Comparison of ENCODE assay signal across 9 cellular contexts in the genomic region with DNA sequence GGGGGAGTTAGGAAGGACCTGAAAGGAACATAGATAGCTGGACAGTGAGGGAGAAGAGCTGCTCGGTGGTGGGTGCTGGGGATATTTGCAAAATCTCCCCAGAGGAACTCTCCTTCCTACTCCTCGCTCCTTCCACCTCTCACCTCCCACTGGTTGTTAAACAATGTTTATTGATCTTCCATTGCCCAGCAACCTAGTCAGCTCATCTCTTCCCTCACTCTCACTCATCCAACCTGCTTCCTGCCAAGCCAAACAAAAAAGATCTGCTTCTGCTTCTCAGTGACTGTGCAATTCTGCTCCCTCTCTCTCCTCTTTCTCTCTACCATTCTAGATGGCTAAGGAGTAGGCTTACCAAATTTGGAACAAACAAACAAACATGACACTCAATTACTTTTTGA.
DNase-seq lines count a peak whose midpoint lies in the region; ATAC-seq and TF ChIP-seq lines count a peak whose summit lies in the region.
"Had no signal": no experiment of that assay in that cellular context is flagged by ENCODE, and none has a peak within 500 bp of the region (broad histone marks: within the 10 kb centered on the region; RNA-seq: fewer than 3 reads in every experiment).

No MANE protein-coding gene starts in this region.

- no peak overlapping the region for H3K4me3 Mint-ChIP-seq in CD8-positive, alpha-beta memory T cell
- no peak overlapping the region for H3K4me3 Mint-ChIP-seq in chondrocyte (ENCODE audit: unreplicated experiment)
- H3K4me3 Mint-ChIP-seq in naive thymus-derived CD8-positive, alpha-beta T cell: peak overlapping the region in 2 of 10 donors; percentile 68 to 76
- H3K4me3 Mint-ChIP-seq: memory B cell had no signal

- TF ChIP-seq CTCF in chondrocyte (IDR thresholded peaks at IDR 0.05) (no peak), BE2C (IDR thresholded peaks at IDR 0.05; ENCODE audit: low read depth, low read length) (no peak)

- no peaks in the 10 kb centered on the region for H3K9me3 ChIP-seq in CD8-positive, alpha-beta memory T cell (ENCODE audit: low read length)
- H3K9me3 ChIP-seq in BE2C: no peaks in the 10 kb centered on the region

- CTCF ChIA-PET in CD8-positive, alpha-beta memory T cell (lab: Charles Lee): interaction anchor here (1.1 to 3.2 kb wide), 11 partner anchors 8 to 377 kb away, joined by 3 to 32 read pairs (median 4); no protein-coding TSS in a partner anchor

- H3K27ac ChIP-seq in CD8-positive, alpha-beta memory T cell (ENCODE audit: low read depth, low read length): no peak overlapping the region

- no peak for DNase-seq in CD8-positive, alpha-beta memory T cell
- DNase-seq in NCI-H146 (lab: John Stamatoyannopoulos, UW): peak; percentile 30
- no peak for DNase-seq in chondrocyte (ENCODE audit: low spot score)
- DNase-seq in naive thymus-derived CD8-positive, alpha-beta T cell: no peak
- DNase-seq in NCI-H2196 treated with DMSO at 0.1 percent for 48 hours (lab: John Stamatoyannopoulos, UW; ENCODE audit: unreplicated experiment): no peak
- no peak for DNase-seq in GM19240 (ENCODE audit: insufficient read length, low spot score)
- DNase-seq in LoVo (ENCODE audit: low spot score): no peak
- DNase-seq in BE2C: no peak

- POLR2A ChIA-PET in CD8-positive, alpha-beta memory T cell (lab: Charles Lee): no interaction called here
- POLR2A ChIA-PET in naive thymus-derived CD8-positive, alpha-beta T cell (lab: Charles Lee): interaction anchor here (0.7 to 1.7 kb wide), 2 partner anchors 16 to 127 kb away, joined by 3 read pairs; no protein-coding TSS in a partner anchor

- H3K4me1 Mint-ChIP-seq in CD8-positive, alpha-beta memory T cell: peaks cover 16 to 22% (median 18%) of the 10 kb centered on the region in 3 donors
- H3K4me1 Mint-ChIP-seq in chondrocyte (ENCODE audit: low read depth): peaks cover 14% of the 10 kb centered on the region
- peaks cover 19 to 31% (median 25%) of the 10 kb centered on the region in 4 donors for H3K4me1 Mint-ChIP-seq in naive thymus-derived CD8-positive, alpha-beta T cell

- peaks cover 0 to 2% of the 10 kb centered on the region in 2 donors for H3K27me3 Mint-ChIP-seq in CD8-positive, alpha-beta memory T cell
- no peaks in the 10 kb centered on the region for H3K27me3 Mint-ChIP-seq in chondrocyte (ENCODE audit: low read depth)
- no peaks in the 10 kb centered on the region for H3K27me3 Mint-ChIP-seq in naive thymus-derived CD8-positive, alpha-beta T cell
- H3K27me3 Mint-ChIP-seq: memory B cell had no signal

- H3K4me1 ChIP-seq in CD8-positive, alpha-beta memory T cell (ENCODE audit: insufficient read depth, low read length): peaks cover 9% of the 10 kb centered on the region
- no peaks in the 10 kb centered on the region for H3K4me1 ChIP-seq in BE2C

- H3K27ac Mint-ChIP-seq in CD8-positive, alpha-beta memory T cell: peak overlapping the region in 5 of 8 donors; percentile 39 to 96 (median 48)
- peak overlapping the region; percentile 34 for H3K27ac Mint-ChIP-seq in chondrocyte (ENCODE audit: unreplicated experiment)
- H3K27ac Mint-ChIP-seq in naive thymus-derived CD8-positive, alpha-beta T cell: peak overlapping the region in 8 of 10 donors; percentile 20 to 95 (median 88)
- H3K27ac Mint-ChIP-seq: memory B cell had no signal

- H3K9me3 Mint-ChIP-seq in CD8-positive, alpha-beta memory T cell: no peaks in the 10 kb centered on the region
- H3K9me3 Mint-ChIP-seq in chondrocyte (ENCODE audit: low read depth): no peaks in the 10 kb centered on the region
- H3K9me3 Mint-ChIP-seq in naive thymus-derived CD8-positive, alpha-beta T cell: peaks cover 0 to 2% (median 0%) of the 10 kb centered on the region in 9 donors
- H3K9me3 Mint-ChIP-seq: memory B cell had no signal

- peak in 1 of 2 donors; percentile 55 for ATAC-seq in naive thymus-derived CD8-positive, alpha-beta T cell

- peaks cover 0 to 2% (median 0%) of the 10 kb centered on the region in 3 donors for H3K36me3 Mint-ChIP-seq in CD8-positive, alpha-beta memory T cell
- peaks cover 5% of the 10 kb centered on the region for H3K36me3 Mint-ChIP-seq in chondrocyte (ENCODE audit: low read depth)
- H3K36me3 Mint-ChIP-seq in naive thymus-derived CD8-positive, alpha-beta T cell: no peaks in the 10 kb centered on the region
- H3K36me3 Mint-ChIP-seq: memory B cell had no signal

- no peaks in the 10 kb centered on the region for H3K27me3 ChIP-seq in CD8-positive, alpha-beta memory T cell (ENCODE audit: insufficient read depth, low read length, poor library complexity, severe bottlenecking)
- H3K27me3 ChIP-seq in BE2C: no peaks in the 10 kb centered on the region

- no peaks in the 10 kb centered on the region for H3K36me3 ChIP-seq in CD8-positive, alpha-beta memory T cell (ENCODE audit: insufficient read depth, low read length)
- H3K36me3 ChIP-seq in BE2C: no peaks in the 10 kb centered on the region

- H3K4me3 ChIP-seq in CD8-positive, alpha-beta memory T cell (ENCODE audit: low read length): no peak overlapping the region
- H3K4me3 ChIP-seq in BE2C (ENCODE audit: low read depth, low read length): no peak overlapping the region

Comparison
In these comparisons a context has a peak if more than half of its experiments do, and no peak if none do; other contexts are left out.
1. H3K27ac Mint-ChIP-seq: peak in every context shown above with its lines; median percentile 88 in naive thymus-derived CD8-positive, alpha-beta T cell; 48 in CD8-positive, alpha-beta memory T cell; 34 in chondrocyte.